1 cellular context compared by ENCODE assay signal in the genomic region with DNA sequence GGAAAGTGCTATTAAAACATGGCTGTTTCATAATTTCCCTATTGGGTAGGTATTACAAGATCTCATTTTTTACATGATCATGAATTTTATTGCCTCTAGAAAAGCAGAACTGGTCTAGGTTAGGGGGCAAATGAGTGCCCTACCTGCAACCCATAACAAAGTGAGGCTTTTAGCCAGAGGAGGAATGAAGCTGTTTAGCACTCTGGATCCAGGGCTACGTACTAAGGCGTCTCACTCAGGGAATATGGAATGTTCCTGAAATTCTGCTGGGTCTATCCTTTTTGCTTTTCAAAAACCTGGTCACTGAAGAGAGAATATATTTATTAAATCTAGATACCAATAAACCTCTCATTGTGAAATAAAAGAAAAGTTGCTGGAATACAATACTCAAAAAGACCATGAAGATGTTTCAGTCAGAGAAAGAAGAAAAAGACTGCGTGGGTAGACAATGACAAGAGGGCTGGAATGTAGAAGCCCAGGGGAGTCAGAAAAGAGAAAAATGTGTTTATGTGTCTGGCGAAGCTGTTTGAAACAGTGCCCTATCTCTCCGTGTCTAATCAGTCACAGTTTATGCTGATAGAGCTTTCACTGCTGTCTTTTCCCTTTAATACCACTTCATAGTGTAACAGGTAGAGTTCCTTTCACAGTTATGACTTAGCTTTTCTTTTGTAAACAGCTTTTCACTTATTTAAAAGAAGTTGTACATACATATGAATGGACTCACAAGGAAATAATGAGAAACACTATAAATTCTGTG.
TF ChIP-seq lines count a peak whose summit lies in the region.

No MANE protein-coding gene starts in this region.

TF ChIP-seq in IMR-90, 13 proteins besides CTCF, POLR2A, EP300 and RAD21:
- no peak for TF ChIP-seq SMC3 (IDR thresholded peaks at IDR 0.05; ENCODE audit: low read depth, low read length)
- TF ChIP-seq, protein P1, sequence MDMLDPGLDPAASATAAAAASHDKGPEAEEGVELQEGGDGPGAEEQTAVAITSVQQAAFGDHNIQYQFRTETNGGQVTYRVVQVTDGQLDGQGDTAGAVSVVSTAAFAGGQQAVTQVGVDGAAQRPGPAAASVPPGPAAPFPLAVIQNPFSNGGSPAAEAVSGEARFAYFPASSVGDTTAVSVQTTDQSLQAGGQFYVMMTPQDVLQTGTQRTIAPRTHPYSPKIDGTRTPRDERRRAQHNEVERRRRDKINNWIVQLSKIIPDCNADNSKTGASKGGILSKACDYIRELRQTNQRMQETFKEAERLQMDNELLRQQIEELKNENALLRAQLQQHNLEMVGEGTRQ (IDR thresholded peaks at IDR 0.05; ENCODE audit: low read depth, low read length), result no peak
- no peak for TF ChIP-seq FOS (IDR thresholded peaks at IDR 0.05; ENCODE audit: low read depth, low read length)
- no peak for TF ChIP-seq BHLHE40 (IDR thresholded peaks at IDR 0.05; ENCODE audit: low read depth, low read length)
- no peak for TF ChIP-seq MAZ (IDR thresholded peaks at IDR 0.05; ENCODE audit: borderline replicate concordance, low read depth, low read length)
- no peak for TF ChIP-seq NFE2L2 (IDR thresholded peaks at IDR 0.05; ENCODE audit: low read depth, low read length)
- TF ChIP-seq RFX5 (IDR thresholded peaks at IDR 0.05; ENCODE audit: low read depth, low read length), result no peak
- TF ChIP-seq RCOR1 (IDR thresholded peaks at IDR 0.05; ENCODE audit: insufficient replicate concordance, low read length), result no peak
- TF ChIP-seq CEBPB (IDR thresholded peaks at IDR 0.05; ENCODE audit: low read depth, low read length), result no peak
